Comparison of ENCODE assay signal across 6 cellular contexts in genomic region chr2:223386984-223387383, GRCh38.
"Had no signal": no experiment of that assay in that cellular context is flagged by ENCODE, and none has a peak within 500 bp of the region (broad histone marks: within the 10 kb centered on the region; RNA-seq: fewer than 3 reads in every experiment).

No MANE protein-coding gene starts in this region.

- FAIRE-seq: HTR-8/SVneo had no signal

- H3K9ac ChIP-seq: KMS-11 had no signal

- DNase-seq: IMR-90, KBM-7, KG1 had no signal

- H3K27ac ChIP-seq: HL-60, KMS-11 had no signal

- H3K4me2 ChIP-seq: KMS-11 had no signal
